9 cellular contexts compared by ENCODE assay signal in genomic region chr9:134404376-134405358, GRCh38.
DNase-seq lines count a peak whose midpoint lies in the region; ATAC-seq and TF ChIP-seq lines count a peak whose summit lies in the region.
"Had no signal": no experiment of that assay in that cellular context is flagged by ENCODE, and none has a peak within 500 bp of the region (broad histone marks: within the 10 kb centered on the region; RNA-seq: fewer than 3 reads in every experiment).

No MANE protein-coding gene starts in this region.

- no peak overlapping the region for H3K27ac Mint-ChIP-seq in activated naive CD8-positive, alpha-beta T cell
- H3K27ac Mint-ChIP-seq in activated naive CD8-positive, alpha-beta T cell treated with anti-CD3 and anti-CD28 coated beads for 36 hours = no peak overlapping the region

- H3K27ac ChIP-seq in adipose tissue (ENCODE audit: low read depth, low read length) (peak overlapping the region; percentile 60), upper lobe of left lung (peak overlapping the region; percentile 77 to 86 (median 80))

- H3K36me3 ChIP-seq in mucosa of stomach (ENCODE audit: control insufficient read depth, insufficient read depth, low read length) = no peaks in the 10 kb centered on the region
- H3K36me3 ChIP-seq in upper lobe of left lung = peaks cover 0 to 16% (median 6%) of the 10 kb centered on the region in 4 donors

- no peak for TF ChIP-seq POLR2A in upper lobe of left lung (IDR thresholded peaks at IDR 0.05)

- H3K4me1 Mint-ChIP-seq in activated naive CD8-positive, alpha-beta T cell (ENCODE audit: low read depth) = peaks cover 32% of the 10 kb centered on the region
- peaks cover 30% of the 10 kb centered on the region for H3K4me1 Mint-ChIP-seq in activated naive CD8-positive, alpha-beta T cell treated with anti-CD3 and anti-CD28 coated beads for 36 hours

- H3K9me3 Mint-ChIP-seq in activated naive CD8-positive, alpha-beta T cell (ENCODE audit: low read depth) = no peaks in the 10 kb centered on the region
- H3K9me3 Mint-ChIP-seq in activated naive CD8-positive, alpha-beta T cell treated with anti-CD3 and anti-CD28 coated beads for 36 hours = no peaks in the 10 kb centered on the region

- WGBS in adipose tissue, 3 donors = 50 to 81% (median 50%) methylated on average over 32 to 34 of the region's 34 CpGs
- 45 to 60% methylated on average over 12 to 34 of the region's 34 CpGs for whole genome bisulfite sequencing in upper lobe of left lung, 2 donors

- no peaks in the 10 kb centered on the region for H3K9me3 ChIP-seq in mucosa of stomach (ENCODE audit: control insufficient read depth, low read length)
- no peaks in the 10 kb centered on the region for H3K9me3 ChIP-seq in upper lobe of left lung

- no peaks in the 10 kb centered on the region for H3K36me3 Mint-ChIP-seq in activated naive CD8-positive, alpha-beta T cell
- peaks cover 4% of the 10 kb centered on the region for H3K36me3 Mint-ChIP-seq in activated naive CD8-positive, alpha-beta T cell treated with anti-CD3 and anti-CD28 coated beads for 36 hours

- no peak for TF ChIP-seq CTCF in upper lobe of left lung (IDR thresholded peaks at IDR 0.05)

- no peak for ATAC-seq in upper lobe of left lung (ENCODE audit: low FRiP score in 2 of 2)
- no peak for ATAC-seq in stimulated activated naive CD8-positive, alpha-beta T cell treated with anti-CD3 and anti-CD28 coated beads, Interleukin-15, Interleukin-2, amounts not matched to agents 100 U/mL and 50 U/mL, for 24 hours

- H3K27me3 Mint-ChIP-seq in activated naive CD8-positive, alpha-beta T cell = no peaks in the 10 kb centered on the region
- peaks cover 8% of the 10 kb centered on the region for H3K27me3 Mint-ChIP-seq in activated naive CD8-positive, alpha-beta T cell treated with anti-CD3 and anti-CD28 coated beads for 36 hours

- peak overlapping the region; percentile 40 for H3K4me3 Mint-ChIP-seq in activated naive CD8-positive, alpha-beta T cell
- H3K4me3 Mint-ChIP-seq in activated naive CD8-positive, alpha-beta T cell treated with anti-CD3 and anti-CD28 coated beads for 36 hours = no peak overlapping the region

- no peak for DNase-seq in activated naive CD8-positive, alpha-beta T cell treated with anti-CD3 and anti-CD28 coated beads for 36 hours
- DNase-seq in upper lobe of left lung (no peak), amniotic stem cell (lab: John Stamatoyannopoulos, UW) (no peak)
- no peak for DNase-seq in activated effector memory CD4-positive, alpha-beta T cell treated with anti-CD3 and anti-CD28 coated beads, Interleukin-2, amount 50 U/mL, for 16 hours
- no peak for DNase-seq in stimulated activated naive CD8-positive, alpha-beta T cell treated with anti-CD3 and anti-CD28 coated beads, Interleukin-15, Interleukin-2, amounts not matched to agents 100 U/mL and 50 U/mL, for 24 hours
- DNase-seq: stimulated activated CD4-positive, alpha-beta T cell treated with anti-CD3 and anti-CD28 coated beads, Interleukin-2, amount 100 ng/mL, for 48 hours had no signal

- no peak for TF ChIP-seq EP300 in upper lobe of left lung (IDR thresholded peaks at IDR 0.05)

- peaks cover 70% of the 10 kb centered on the region for H3K4me1 ChIP-seq in mucosa of stomach (ENCODE audit: control insufficient read depth, insufficient read depth, low read length)
- peaks cover 73 to 81% (median 76%) of the 10 kb centered on the region in 4 donors for H3K4me1 ChIP-seq in upper lobe of left lung

- H3K4me3 ChIP-seq in mucosa of stomach (ENCODE audit: low read length) (peak overlapping the region; percentile 12), upper lobe of left lung (no peak overlapping the region)

- H3K27me3 ChIP-seq in mucosa of stomach (ENCODE audit: control insufficient read depth, insufficient read depth, low read length) (no peaks in the 10 kb centered on the region), upper lobe of left lung (no peaks in the 10 kb centered on the region)

- H3K9ac ChIP-seq in mucosa of stomach (ENCODE audit: low read length) = no peak overlapping the region
